In genomic region chr1:55287732-55288131, GRCh38 we compare ENCODE assay signal across 11 cellular contexts.
DNase-seq lines count a peak whose midpoint lies in the region; ATAC-seq and TF ChIP-seq lines count a peak whose summit lies in the region.
"Had no signal": no experiment of that assay in that cellular context is flagged by ENCODE, and none has a peak within 500 bp of the region (broad histone marks: within the 10 kb centered on the region; RNA-seq: fewer than 3 reads in every experiment).

No MANE protein-coding gene starts in this region.

- POLR2A ChIA-PET in OCI-LY7 (lab: Charles Lee), result no interaction called here

- in situ Hi-C loops in transverse colon (cut with MboI; ENCODE audit: low pct_ligation_motif_present in 1 of 4, low pct_unique_long_range_greater_than_20kb in 1 of 4, low sequenced_read_pairs in 3 of 4), result loop anchor here (10.0 to 25.0 kb wide), 4 partner anchors 150 to 1427 kb away; no protein-coding TSS in a partner anchor

- BruUV-seq in OCI-LY7 (replicated peaks; lab: Mats Ljungman, UMichigan), result no TSS peak

- no peak overlapping the region for H2AFZ ChIP-seq in ACC112 (ENCODE audit: low read length, unreplicated experiment)
- peak overlapping the region; percentile 58; the same call in 1 of the 2 replicates for H2AFZ ChIP-seq in OCI-LY7 (ENCODE audit: low read length)

- H3K27ac ChIP-seq in ACC112 (ENCODE audit: low read depth, low read length), result peak overlapping the region; percentile 23; the same call in 1 of the 2 replicates
- no peak overlapping the region for H3K27ac ChIP-seq in OCI-LY7 (ENCODE audit: low read depth, low read length, poor library complexity, severe bottlenecking)
- H3K27ac ChIP-seq in transverse colon, result no peak overlapping the region
- H3K27ac ChIP-seq: C4-2B had no signal

- H3K79me2 ChIP-seq in ACC112 (ENCODE audit: control insufficient read depth, insufficient read depth, low read length, unreplicated experiment) (no peaks in the 10 kb centered on the region), OCI-LY7 (ENCODE audit: insufficient read depth, low read depth, low read length) (no peaks in the 10 kb centered on the region)

- no peak for TF ChIP-seq EP300 in transverse colon (IDR thresholded peaks at IDR 0.05; ENCODE audit: low read depth)

- no peak for TF ChIP-seq POLR2A in transverse colon (IDR thresholded peaks at IDR 0.05)

- intact Hi-C loops in OCI-LY7 (cut with micrococcal nuclease; ENCODE audit: unreplicated experiment), result no loop called here
- intact Hi-C loops in posterior cingulate gyrus (cut with DNase I), result loop anchor here (5.0 to 10.0 kb wide), 3 partner anchors 65 to 1537 kb away; no protein-coding TSS in a partner anchor
- intact Hi-C loops in transverse colon (cut with DNase I; ENCODE audit: low total_unique reads), result loop anchor here (10.0 kb wide), 1 partner anchor 1527 kb away; the partner anchor contains the start of gene FYB2

- CTCF ChIA-PET in OCI-LY7 (lab: Charles Lee; ENCODE audit: unreplicated experiment), result no interaction called here

- H3K36me3 ChIP-seq in ACC112 (ENCODE audit: insufficient read depth, low read length) (no peaks in the 10 kb centered on the region), OCI-LY7 (ENCODE audit: insufficient read depth, low read length) (no peaks in the 10 kb centered on the region), transverse colon (no peaks in the 10 kb centered on the region)

- 74 to 100% methylated on average over 4 to 9 of the region's 9 CpGs for WGBS in transverse colon (ENCODE audit: low coverage in 1 of 2), 2 donors

- no peak overlapping the region for H3K4me3 ChIP-seq in ACC112 (ENCODE audit: low read depth, low read length)
- H3K4me3 ChIP-seq in OCI-LY7 (ENCODE audit: low read depth, low read length, poor library complexity, severe bottlenecking), result no peak overlapping the region
- H3K4me3 ChIP-seq in transverse colon, result no peak overlapping the region

- H3K27me3 ChIP-seq in ACC112 (ENCODE audit: insufficient read depth, low read length), result no peaks in the 10 kb centered on the region
- no peaks in the 10 kb centered on the region for H3K27me3 ChIP-seq in transverse colon

- peaks cover 16% of the 10 kb centered on the region for H3K4me1 ChIP-seq in ACC112 (ENCODE audit: control insufficient read depth, insufficient read depth, low read length, unreplicated experiment)
- H3K4me1 ChIP-seq in OCI-LY7 (ENCODE audit: insufficient read depth, low read length, poor library complexity, severe bottlenecking), result peaks cover 10% of the 10 kb centered on the region
- no peaks in the 10 kb centered on the region for H3K4me1 ChIP-seq in transverse colon

- H3K9me3 ChIP-seq in OCI-LY7 (ENCODE audit: low read length), result no peaks in the 10 kb centered on the region
- H3K9me3 ChIP-seq in transverse colon, result no peaks in the 10 kb centered on the region

- H3K9me2 ChIP-seq in OCI-LY7 (ENCODE audit: insufficient read depth, low read length), result no peaks in the 10 kb centered on the region

- ATAC-seq in GM19324 (IDR thresholded peaks at IDR 0.05; ENCODE audit: low FRiP score, unreplicated experiment) (peak; percentile 41), HG02938 (IDR thresholded peaks at IDR 0.05; ENCODE audit: unreplicated experiment) (peak; percentile 47)

- DNase-seq in OCI-LY7 (ENCODE audit: low spot score) (no peak), posterior cingulate gyrus (no peak), islet precursor cell (no peak), transverse colon (no peak), KG1 (lab: John Stamatoyannopoulos, UW) (no peak)
- DNase-seq: Kasumi-1; stimulated activated CD4-positive, alpha-beta T cell treated with anti-CD3 and anti-CD28 coated beads, Interleukin-4, amount 100 ng/mL, for 4 hours had no signal

- no peaks in the 10 kb centered on the region for H4K20me1 ChIP-seq in OCI-LY7 (ENCODE audit: insufficient read depth, low read length)

- peak overlapping the region; percentile 51; the same call in 1 of the 2 replicates for H3K4me2 ChIP-seq in OCI-LY7 (ENCODE audit: low read length)

- TF ChIP-seq CTCF in OCI-LY7 (conservative IDR thresholded peaks at IDR 0.05; ENCODE audit: low read length) (no peak), transverse colon (IDR thresholded peaks at IDR 0.05) (no peak)
